In genomic region chr5:65682148-65682547, GRCh38 we compare ENCODE assay signal across 25 cellular contexts.
"Had no signal": no experiment of that assay in that cellular context is flagged by ENCODE, and none has a peak within 500 bp of the region (broad histone marks: within the 10 kb centered on the region; RNA-seq: fewer than 3 reads in every experiment).

No MANE protein-coding gene starts in this region.

- H3K4me1 Mint-ChIP-seq: immature natural killer cell, neural progenitor cell had no signal

- H3K4me1 ChIP-seq: esophagus muscularis mucosa, neural progenitor cell, parathyroid adenoma, right lobe of liver, stomach, thyroid gland had no signal

- H3K4me3 Mint-ChIP-seq: immature natural killer cell; memory B cell; natural killer cell treated with Interleukin-12 subunit alpha and Interleukin-12 subunit beta and Interleukin-15 and Interleukin-18, amount 100 ng/mL, for 72 hours; neural progenitor cell; stimulated activated naive B cell treated with anti-CD40 and anti-IgM and Interleukin-4, amounts not matched to agents 10 μg/mL and 1 μg/mL and 100 μg/mL, for 72 hours; type B pancreatic cell had no signal

- H3K27me3 ChIP-seq: esophagus muscularis mucosa, neural progenitor cell, right lobe of liver, stomach, thyroid gland had no signal

- DNase-seq: dermis blood vessel endothelial cell; effector memory CD4-positive, alpha-beta T cell; hypothalamus; immature natural killer cell; islet precursor cell; kidney glomerular epithelial cell; left colon; right lobe of liver; small intestine; stimulated activated CD4-positive, alpha-beta T cell treated with anti-CD3 and anti-CD28 coated beads, Interleukin-15, amount 100 ng/mL, for 24 hours; stimulated activated CD4-positive, alpha-beta T cell treated with anti-CD3 and anti-CD28 coated beads, Interleukin-2, amount 100 ng/mL, for 48 hours; stimulated activated naive B cell treated with anti-CD40 and anti-IgM and Interleukin-4, amounts not matched to agents 10 μg/mL and 1 μg/mL and 100 μg/mL, for 72 hours; stomach; thyroid gland had no signal

- H3K27me3 Mint-ChIP-seq: memory B cell; natural killer cell treated with Interleukin-12 subunit alpha and Interleukin-12 subunit beta and Interleukin-15 and Interleukin-18, amount 100 ng/mL, for 72 hours; progenitor cell of endocrine pancreas; stimulated activated naive B cell treated with anti-CD40 and anti-IgM and Interleukin-4, amounts not matched to agents 10 μg/mL and 1 μg/mL and 100 μg/mL, for 72 hours; type B pancreatic cell had no signal

- H3K4me3 ChIP-seq: coronary artery, esophagus muscularis mucosa, lung, neural progenitor cell, right lobe of liver, stomach, thyroid gland had no signal

- H3K27ac Mint-ChIP-seq: immature natural killer cell; memory B cell; natural killer cell treated with Interleukin-12 subunit alpha and Interleukin-12 subunit beta and Interleukin-15 and Interleukin-18, amount 100 ng/mL, for 72 hours; neural progenitor cell; progenitor cell of endocrine pancreas; stimulated activated naive B cell treated with anti-CD40 and anti-IgM and Interleukin-4, amounts not matched to agents 10 μg/mL and 1 μg/mL and 100 μg/mL, for 72 hours; type B pancreatic cell had no signal

- H3K27ac ChIP-seq: coronary artery, esophagus muscularis mucosa, neural progenitor cell, parathyroid adenoma, right lobe of liver, stomach, thyroid gland had no signal

- H3K9me3 ChIP-seq: esophagus muscularis mucosa, right lobe of liver, stomach, thyroid gland had no signal

- H3K36me3 ChIP-seq: neural progenitor cell had no signal

- H3K9me3 Mint-ChIP-seq: immature natural killer cell; memory B cell; natural killer cell treated with Interleukin-12 subunit alpha and Interleukin-12 subunit beta and Interleukin-15 and Interleukin-18, amount 100 ng/mL, for 72 hours; neural progenitor cell; type B pancreatic cell had no signal

- FAIRE-seq: endothelial cell of umbilical vein, frontal cortex, small intestine had no signal

- ATAC-seq: left colon; natural killer cell treated with Interleukin-12 subunit alpha and Interleukin-12 subunit beta and Interleukin-15 and Interleukin-18, amount 100 ng/mL, for 72 hours; stimulated activated naive B cell treated with anti-CD40 and anti-IgM and Interleukin-4, amounts not matched to agents 10 μg/mL and 1 μg/mL and 100 μg/mL, for 72 hours had no signal
